13 cellular contexts compared by ENCODE assay signal in genomic region chr18:46386788-46387187, GRCh38.
A peak's percentile ranks its signal among the peaks of the same experiment; 100 is the strongest.
DNase-seq lines count a peak whose midpoint lies in the region; ATAC-seq and TF ChIP-seq lines count a peak whose summit lies in the region.
"Had no signal": no experiment of that assay in that cellular context is flagged by ENCODE, and none has a peak within 500 bp of the region (broad histone marks: within the 10 kb centered on the region; RNA-seq: fewer than 3 reads in every experiment).

No MANE protein-coding gene starts in this region.

- H3K27me3 Mint-ChIP-seq in natural killer cell (ENCODE audit: low read depth in 2 of 2) (no peaks in the 10 kb centered on the region), osteocyte (ENCODE audit: unreplicated experiment) (peaks cover 11% of the 10 kb centered on the region)
- no peaks in the 10 kb centered on the region for H3K27me3 Mint-ChIP-seq in natural killer cell treated with Interleukin-12 subunit alpha and Interleukin-12 subunit beta and Interleukin-15 and Interleukin-18, amount 100 ng/mL, for 72 hours
- H3K27me3 Mint-ChIP-seq in activated CD4-positive, alpha-beta memory T cell treated with anti-CD3 and anti-CD28 coated beads, Interleukin-2, amount 10 ng/mL, durations not matched to agents 7 days and 5 days = peaks cover 2% of the 10 kb centered on the region
- H3K27me3 Mint-ChIP-seq: activated CD4-positive, alpha-beta memory T cell treated with anti-CD3 and anti-CD28 coated beads for 36 hours had no signal

- H3K27ac Mint-ChIP-seq in natural killer cell (peak overlapping the region; percentile 41 to 74), osteocyte (ENCODE audit: unreplicated experiment) (peak overlapping the region; percentile 27)
- H3K27ac Mint-ChIP-seq in natural killer cell treated with Interleukin-12 subunit alpha and Interleukin-12 subunit beta and Interleukin-15 and Interleukin-18, amount 100 ng/mL, for 72 hours = peak overlapping the region in 1 of 2 donors; percentile 55
- H3K27ac Mint-ChIP-seq in activated CD4-positive, alpha-beta memory T cell treated with anti-CD3 and anti-CD28 coated beads, Interleukin-2, amount 10 ng/mL, durations not matched to agents 7 days and 5 days = no peak overlapping the region
- H3K27ac Mint-ChIP-seq: activated CD4-positive, alpha-beta memory T cell treated with anti-CD3 and anti-CD28 coated beads for 36 hours; naive B cell had no signal

- no peak for DNase-seq in natural killer cell
- no peak for DNase-seq in natural killer cell treated with Interleukin-12 subunit alpha and Interleukin-12 subunit beta and Interleukin-15 and Interleukin-18, amount 100 ng/mL, for 72 hours (ENCODE audit: low spot score)
- DNase-seq in left cardiac atrium = peak; percentile 41
- DNase-seq in osteocyte (ENCODE audit: extremely low spot score, unreplicated experiment) = no peak
- peak; percentile 57 to 80 for DNase-seq in aorta
- no peak for DNase-seq in activated CD4-positive, alpha-beta memory T cell treated with anti-CD3 and anti-CD28 coated beads, Interleukin-2, amount 10 ng/mL, durations not matched to agents 7 days and 5 days
- no peak for DNase-seq in COLO668 (lab: John Stamatoyannopoulos, UW; ENCODE audit: unreplicated experiment)
- DNase-seq: activated CD4-positive, alpha-beta memory T cell treated with anti-CD3 and anti-CD28 coated beads for 36 hours; IMR-90; naive B cell; NCI-H1417; NCI-H510A had no signal

- peaks cover 0 to 7% of the 10 kb centered on the region in 2 donors for H3K4me1 ChIP-seq in aorta (ENCODE audit: control insufficient read depth in 1 of 2, insufficient read depth in 2 of 2, low read length in 2 of 2)

- 6 to 12% methylated on average over 5 of the region's 5 CpGs for WGBS in aorta, 2 donors

- H3K36me3 ChIP-seq in aorta (ENCODE audit: control insufficient read depth in 1 of 2, insufficient read depth in 2 of 2, low read length in 1 of 2) = no peaks in the 10 kb centered on the region

- no peak for TF ChIP-seq CTCF in natural killer cell (IDR thresholded peaks at IDR 0.05)
- TF ChIP-seq CTCF in osteocyte (IDR thresholded peaks at IDR 0.05) = no peak

- intact Hi-C loops in natural killer cell (cut with micrococcal nuclease) = no loop called here
- intact Hi-C loops in left cardiac atrium (cut with DNase I) = no loop called here
- intact Hi-C loops in aorta (cut with DNase I) = no loop called here

- ATAC-seq in natural killer cell = no peak
- no peak for ATAC-seq in natural killer cell treated with Interleukin-12 subunit alpha and Interleukin-12 subunit beta and Interleukin-15 and Interleukin-18, amount 100 ng/mL, for 72 hours
- ATAC-seq in left cardiac atrium = peak; percentile 85 to 91
- ATAC-seq in aorta (ENCODE audit: low FRiP score) = no peak
- ATAC-seq in HG03354 (IDR thresholded peaks at IDR 0.05; ENCODE audit: poor library complexity, severe bottlenecking, unreplicated experiment) = no peak

- no peaks in the 10 kb centered on the region for H3K9me3 ChIP-seq in aorta (ENCODE audit: control insufficient read depth, low read length)

- H3K4me3 Mint-ChIP-seq in natural killer cell = no peak overlapping the region
- H3K4me3 Mint-ChIP-seq in natural killer cell treated with Interleukin-12 subunit alpha and Interleukin-12 subunit beta and Interleukin-15 and Interleukin-18, amount 100 ng/mL, for 72 hours = no peak overlapping the region
- no peak overlapping the region for H3K4me3 Mint-ChIP-seq in osteocyte (ENCODE audit: unreplicated experiment)
- no peak overlapping the region for H3K4me3 Mint-ChIP-seq in activated CD4-positive, alpha-beta memory T cell treated with anti-CD3 and anti-CD28 coated beads, Interleukin-2, amount 10 ng/mL, durations not matched to agents 7 days and 5 days
- H3K4me3 Mint-ChIP-seq: activated CD4-positive, alpha-beta memory T cell treated with anti-CD3 and anti-CD28 coated beads for 36 hours; naive B cell had no signal

- CTCF ChIA-PET in activated CD4-positive, alpha-beta memory T cell treated with anti-CD3 and anti-CD28 coated beads, Interleukin-2, amount 10 ng/mL, durations not matched to agents 7 days and 5 days (lab: Charles Lee) = no interaction called here

- no peaks in the 10 kb centered on the region for H3K27me3 ChIP-seq in aorta (ENCODE audit: control insufficient read depth in 1 of 2, insufficient read depth in 2 of 2, low read length in 1 of 2)

- no peak overlapping the region for H3K4me3 ChIP-seq in aorta (ENCODE audit: low read length in 2 of 2)

- H3K4me1 Mint-ChIP-seq in natural killer cell (peaks cover 70 to 79% of the 10 kb centered on the region in 2 donors), osteocyte (ENCODE audit: unreplicated experiment) (peaks cover 18% of the 10 kb centered on the region)
- H3K4me1 Mint-ChIP-seq in natural killer cell treated with Interleukin-12 subunit alpha and Interleukin-12 subunit beta and Interleukin-15 and Interleukin-18, amount 100 ng/mL, for 72 hours (ENCODE audit: low read depth in 2 of 2) = peaks cover 22 to 38% of the 10 kb centered on the region in 2 donors
- H3K4me1 Mint-ChIP-seq in activated CD4-positive, alpha-beta memory T cell treated with anti-CD3 and anti-CD28 coated beads, Interleukin-2, amount 10 ng/mL, durations not matched to agents 7 days and 5 days = no peaks in the 10 kb centered on the region

- H3K36me3 Mint-ChIP-seq in natural killer cell (no peaks in the 10 kb centered on the region), osteocyte (ENCODE audit: unreplicated experiment) (no peaks in the 10 kb centered on the region)
- no peaks in the 10 kb centered on the region for H3K36me3 Mint-ChIP-seq in natural killer cell treated with Interleukin-12 subunit alpha and Interleukin-12 subunit beta and Interleukin-15 and Interleukin-18, amount 100 ng/mL, for 72 hours
- no peaks in the 10 kb centered on the region for H3K36me3 Mint-ChIP-seq in activated CD4-positive, alpha-beta memory T cell treated with anti-CD3 and anti-CD28 coated beads, Interleukin-2, amount 10 ng/mL, durations not matched to agents 7 days and 5 days (ENCODE audit: low read depth)
- H3K36me3 Mint-ChIP-seq: activated CD4-positive, alpha-beta memory T cell treated with anti-CD3 and anti-CD28 coated beads for 36 hours; naive B cell had no signal

- H3K9me3 Mint-ChIP-seq in natural killer cell = no peaks in the 10 kb centered on the region
- H3K9me3 Mint-ChIP-seq in natural killer cell treated with Interleukin-12 subunit alpha and Interleukin-12 subunit beta and Interleukin-15 and Interleukin-18, amount 100 ng/mL, for 72 hours = no peaks in the 10 kb centered on the region
- H3K9me3 Mint-ChIP-seq in osteocyte (ENCODE audit: unreplicated experiment) = no peaks in the 10 kb centered on the region
- no peaks in the 10 kb centered on the region for H3K9me3 Mint-ChIP-seq in activated CD4-positive, alpha-beta memory T cell treated with anti-CD3 and anti-CD28 coated beads, Interleukin-2, amount 10 ng/mL, durations not matched to agents 7 days and 5 days
- H3K9me3 Mint-ChIP-seq: activated CD4-positive, alpha-beta memory T cell treated with anti-CD3 and anti-CD28 coated beads for 36 hours had no signal

- peak overlapping the region in 1 of 2 donors; percentile 60 for H3K27ac ChIP-seq in aorta (ENCODE audit: low read depth in 1 of 2, low read length in 2 of 2)

- POLR2A ChIA-PET in activated CD4-positive, alpha-beta memory T cell treated with anti-CD3 and anti-CD28 coated beads, Interleukin-2, amount 10 ng/mL, durations not matched to agents 7 days and 5 days (lab: Charles Lee) = no interaction called here

Comparison
In these comparisons a context has a peak if more than half of its experiments do, and no peak if none do; other contexts are left out.
1. ATAC-seq: peak in left cardiac atrium (2 of 2); none in natural killer cell (0 of 3), natural killer cell treated with Interleukin-12 subunit alpha and Interleukin-12 subunit beta and Interleukin-15 and Interleukin-18, amount 100 ng/mL, for 72 hours (0 of 2), aorta (single experiment) and HG03354 (single experiment).
2. DNase-seq: peak in left cardiac atrium (single experiment) and aorta (2 of 2); none in natural killer cell (single experiment), natural killer cell treated with Interleukin-12 subunit alpha and Interleukin-12 subunit beta and Interleukin-15 and Interleukin-18, amount 100 ng/mL, for 72 hours (single experiment), osteocyte (single experiment), activated CD4-positive, alpha-beta memory T cell treated with anti-CD3 and anti-CD28 coated beads, Interleukin-2, amount 10 ng/mL, durations not matched to agents 7 days and 5 days (single experiment) and COLO668 (single experiment).